Comparison of ENCODE assay signal across 11 cellular contexts in genomic region chr3:131705558-131706051, GRCh38.
A peak's percentile ranks its signal among the peaks of the same experiment; 100 is the strongest.
DNase-seq lines count a peak whose midpoint lies in the region; ATAC-seq and TF ChIP-seq lines count a peak whose summit lies in the region.
"Had no signal": no experiment of that assay in that cellular context is flagged by ENCODE, and none has a peak within 500 bp of the region (broad histone marks: within the 10 kb centered on the region; RNA-seq: fewer than 3 reads in every experiment).

No MANE protein-coding gene starts in this region.

- no peak overlapping the region for H3K14ac ChIP-seq in H9 (ENCODE audit: insufficient read depth, low read length)

- no peak overlapping the region for H3K27ac ChIP-seq in H9 (ENCODE audit: insufficient read length, low read depth, low read length)
- H3K27ac ChIP-seq: parathyroid adenoma had no signal

- no peak overlapping the region for H2BK20ac ChIP-seq in H9 (ENCODE audit: low read depth, low read length, poor library complexity, severe bottlenecking)

- ATAC-seq in GM18867 (IDR thresholded peaks at IDR 0.05; ENCODE audit: unreplicated experiment) (peak; percentile 89), HG03521 (IDR thresholded peaks at IDR 0.05; ENCODE audit: unreplicated experiment) (peak; percentile 56)

- no peak overlapping the region for H2BK5ac ChIP-seq in H9 (ENCODE audit: insufficient read length, low read length)

- H3K9me3 ChIP-seq in H9 (ENCODE audit: control insufficient read depth, low read depth, low read length) = no peaks in the 10 kb centered on the region

- no peaks in the 10 kb centered on the region; the same call in none of the 2 replicates for H3K27me3 Mint-ChIP-seq in H9 (ENCODE audit: low read depth)

- DNase-seq in H9 (no peak), epithelial cell of esophagus (ENCODE audit: low read depth) (peak; percentile 57), HPDE6-E6E7 (ENCODE audit: extremely low spot score) (no peak), NCI-H2029 treated with DMSO at 0.1 percent for 48 hours (lab: John Stamatoyannopoulos, UW) (no peak), NCI-H187 treated with DMSO at 0.1 percent for 48 hours (lab: John Stamatoyannopoulos, UW) (no peak), NCI-H2196 (lab: John Stamatoyannopoulos, UW; ENCODE audit: unreplicated experiment) (no peak)
- DNase-seq: T-helper 2 cell had no signal

- no peak overlapping the region for H3K4ac ChIP-seq in H9 (ENCODE audit: low read depth, low read length)

- H3T11ph ChIP-seq in H9 (ENCODE audit: low read length) = no peak overlapping the region

- H3K79me1 ChIP-seq in H9 (ENCODE audit: insufficient read depth, low read depth, low read length, poor library complexity, severe bottlenecking) = no peaks in the 10 kb centered on the region

- H3K56ac ChIP-seq in H9 (ENCODE audit: insufficient read length, low read depth, low read length) = no peak overlapping the region

- H3K18ac ChIP-seq in H9 (ENCODE audit: insufficient read length, low read depth, low read length) = no peak overlapping the region

- H2BK120ac ChIP-seq in H9 (ENCODE audit: low read depth, low read length, poor library complexity, severe bottlenecking) = no peak overlapping the region

- H2BK15ac ChIP-seq in H9 (ENCODE audit: low read depth, low read length) = no peak overlapping the region

- no peak overlapping the region for H4K91ac ChIP-seq in H9 (ENCODE audit: insufficient read length, low read depth, low read length)

- no peak overlapping the region for H4K5ac ChIP-seq in H9 (ENCODE audit: insufficient read length, low read depth, low read length)

- no peaks in the 10 kb centered on the region for H3K27me3 ChIP-seq in H9 (ENCODE audit: insufficient read depth, low read length)

- H2BK12ac ChIP-seq in H9 (ENCODE audit: insufficient read length, low read depth, low read length) = no peak overlapping the region

- peak overlapping the region in 1 of 2 experiments; percentile 21; a peak in 2 of 5 replicates for H3K4me3 Mint-ChIP-seq in H9
- H3K4me3 Mint-ChIP-seq: stimulated activated naive CD8-positive, alpha-beta T cell treated with anti-CD3 and anti-CD28 coated beads, Interleukin-15, Interleukin-2, amounts not matched to agents 100 ng/mL and 50 ng/mL, for 24 hours had no signal

- H4K20me1 ChIP-seq in H9 (ENCODE audit: control insufficient read depth, insufficient read depth, insufficient read length) = no peaks in the 10 kb centered on the region

- H3K4me2 ChIP-seq in H9 (ENCODE audit: insufficient read depth, insufficient read length, low read length) = no peak overlapping the region

- no CpG with 5 or more reads among the region's 3 CpGs for WGBS in H9 (ENCODE audit: extremely low coverage, insufficient read length, low lambda C conversion rate)

- H3K27ac Mint-ChIP-seq in H9 = peak overlapping the region; percentile 41 to 80 (median 51); a peak in 5 of 7 replicates
- H3K27ac Mint-ChIP-seq: stimulated activated naive CD8-positive, alpha-beta T cell treated with anti-CD3 and anti-CD28 coated beads, Interleukin-15, Interleukin-2, amounts not matched to agents 100 ng/mL and 50 ng/mL, for 24 hours had no signal

- no peaks in the 10 kb centered on the region; a peak in 1 of 7 replicates for H3K36me3 Mint-ChIP-seq in H9 (ENCODE audit: insufficient read depth in 1 of 3, low read depth in 3 of 3)

- no peak for TF ChIP-seq CTCF in H9 (conservative IDR thresholded peaks at IDR 0.05)
- no peak for TF ChIP-seq CTCF in epithelial cell of esophagus (IDR thresholded peaks at IDR 0.05; ENCODE audit: insufficient read depth, low read depth, low read length, missing control alignments)

- peaks cover 4% of the 10 kb centered on the region for H3K4me1 ChIP-seq in H9 (ENCODE audit: insufficient read depth, low read length)

- no peaks in the 10 kb centered on the region for H3K23me2 ChIP-seq in H9 (ENCODE audit: insufficient read length, low read depth, low read length, poor library complexity, severe bottlenecking)

- peaks cover 2 to 3% of the 10 kb centered on the region in 2 experiments; a peak in 2 of 5 replicates for H3K9me3 Mint-ChIP-seq in H9
- H3K9me3 Mint-ChIP-seq: stimulated activated naive CD8-positive, alpha-beta T cell treated with anti-CD3 and anti-CD28 coated beads, Interleukin-15, Interleukin-2, amounts not matched to agents 100 ng/mL and 50 ng/mL, for 24 hours had no signal

- no peak overlapping the region for H3K23ac ChIP-seq in H9 (ENCODE audit: insufficient read length, low read depth, low read length)

- H2AK5ac ChIP-seq in H9 (ENCODE audit: insufficient read length, low read length) = no peak overlapping the region

- H3K79me2 ChIP-seq in H9 (ENCODE audit: insufficient read depth, low read length) = no peaks in the 10 kb centered on the region
- H3K79me2 ChIP-seq: parathyroid adenoma had no signal

- no peak overlapping the region for H2AFZ ChIP-seq in H9 (ENCODE audit: low read length)
- H2AFZ ChIP-seq: parathyroid adenoma had no signal

- H3K4me3 ChIP-seq in epithelial cell of esophagus (ENCODE audit: low read length) = no peak overlapping the region

- H3K4me1 Mint-ChIP-seq in H9 = peaks cover 18% of the 10 kb centered on the region in 2 experiments

- no peak overlapping the region for H3K9ac ChIP-seq in H9 (ENCODE audit: extremely low read depth, insufficient read length, low read length)
- H3K9ac ChIP-seq: parathyroid adenoma had no signal

- no peak overlapping the region for H4K8ac ChIP-seq in H9 (replicated peaks; ENCODE audit: insufficient read length, low read depth, low read length)
